ENCODE assay signal across 8 cellular contexts in genomic region chr12:51972849-51973273, GRCh38. TPM values are rescaled to one million over a fixed set of nuclear protein-coding genes. Genes with fewer than 3 reads are reported as not detected.
DNase-seq lines count a peak whose midpoint lies in the region; ATAC-seq and TF ChIP-seq lines count a peak whose summit lies in the region.

No MANE protein-coding gene starts in this region.

- no peaks in the 10 kb centered on the region for H3K27me3 ChIP-seq in left ventricle myocardium inferior (ENCODE audit: low read depth)

- peaks cover 27% of the 10 kb centered on the region for H3K36me3 ChIP-seq in left ventricle myocardium inferior

- no peak for TF ChIP-seq CTCF in left ventricle myocardium inferior (IDR thresholded peaks at IDR 0.05; ENCODE audit: borderline replicate concordance)

- no peak overlapping the region for H3K27ac ChIP-seq in left ventricle myocardium inferior (replicated peaks)

- peaks cover 55% of the 10 kb centered on the region for H3K4me1 ChIP-seq in left ventricle myocardium inferior

- H3K9me3 ChIP-seq in left ventricle myocardium inferior (replicated peaks): no peaks in the 10 kb centered on the region

- intact Hi-C loops in left ventricle myocardium inferior (cut with micrococcal nuclease): no loop called here

- DNase-seq in NOMO-1 treated with dmso at 0.1 percent for 144 hours (lab: John Stamatoyannopoulos, UW; ENCODE audit: unreplicated experiment): peak; percentile 98
- DNase-seq in activated gamma-delta T cell (lab: John Stamatoyannopoulos, UW): peak; percentile 18
- DNase-seq in left ventricle myocardium inferior: peak; percentile 46
- DNase-seq in stimulated activated CD4-positive, alpha-beta T cell treated with anti-CD3 and anti-CD28 coated beads, Interleukin-12 subunit alpha, Interleukin-12 subunit beta, amount 100 ng/mL, for 4 hours: peak; percentile 21
- DNase-seq in SK-N-DZ (ENCODE audit: low spot score): no peak
- DNase-seq in HPDE6-E6E7 (ENCODE audit: extremely low spot score): no peak

- H3K4me3 ChIP-seq in left ventricle myocardium inferior: no peak overlapping the region

- ATAC-seq in HG03439 (IDR thresholded peaks at IDR 0.05; ENCODE audit: unreplicated experiment) (no peak), HG03135 (IDR thresholded peaks at IDR 0.05; ENCODE audit: unreplicated experiment) (no peak)

RNA-seq across cellular contexts. Expression of gene ACVR1B, which starts 21.4 kb away (rescaled TPM):
- total RNA-seq in left ventricle myocardium inferior: 8.5 TPM
- polyA plus RNA-seq in SK-N-DZ (2014; cell fraction: cytosol; rRNA removed): 23.8 and 24.9 TPM in 2 replicates
- polyA plus RNA-seq in SK-N-DZ (2014; cell fraction: nucleus; rRNA removed): 16.1 and 25.1 TPM in 2 replicates

RNA-seq across cellular contexts. Expression of gene TAMALIN, which starts 33.9 kb away (rescaled TPM):
- 20.0 TPM for total RNA-seq in left ventricle myocardium inferior
- polyA plus RNA-seq in SK-N-DZ (2014; cell fraction: cytosol; rRNA removed): 13.6 and 121 TPM in 2 replicates
- polyA plus RNA-seq in SK-N-DZ (2014; cell fraction: nucleus; rRNA removed): 24.1 and 50.0 TPM in 2 replicates

Comparison
In these comparisons a context has a peak if more than half of its experiments do, and no peak if none do; other contexts are left out.
1. DNase-seq: peak in NOMO-1 treated with dmso at 0.1 percent for 144 hours (single experiment), activated gamma-delta T cell (single experiment), left ventricle myocardium inferior (single experiment) and stimulated activated CD4-positive, alpha-beta T cell treated with anti-CD3 and anti-CD28 coated beads, Interleukin-12 subunit alpha, Interleukin-12 subunit beta, amount 100 ng/mL, for 4 hours (single experiment); none in SK-N-DZ (single experiment) and HPDE6-E6E7 (single experiment).